13 cellular contexts compared by ENCODE assay signal in genomic region chr12:5318874-5319273, GRCh38.
A peak's percentile ranks its signal among the peaks of the same experiment; 100 is the strongest.
DNase-seq lines count a peak whose midpoint lies in the region; ATAC-seq and TF ChIP-seq lines count a peak whose summit lies in the region.
"Had no signal": no experiment of that assay in that cellular context is flagged by ENCODE, and none has a peak within 500 bp of the region (broad histone marks: within the 10 kb centered on the region; RNA-seq: fewer than 3 reads in every experiment).

No MANE protein-coding gene starts in this region.

- TF ChIP-seq EP300 in transverse colon (IDR thresholded peaks at IDR 0.05; ENCODE audit: low read depth): no peak

- no peaks in the 10 kb centered on the region for H3K27me3 ChIP-seq in transverse colon
- H3K27me3 ChIP-seq: body of pancreas, right atrium auricular region had no signal

- no peak for ATAC-seq in HG03175 (IDR thresholded peaks at IDR 0.05; ENCODE audit: unreplicated experiment)
- ATAC-seq in HG03095 (IDR thresholded peaks at IDR 0.05; ENCODE audit: unreplicated experiment): no peak
- ATAC-seq: body of pancreas, SK-N-SH treated with all-trans-retinoic acid at 6 μM for 48 hours had no signal

- in situ Hi-C loops in transverse colon (cut with MboI; ENCODE audit: low pct_ligation_motif_present in 1 of 4, low pct_unique_long_range_greater_than_20kb in 1 of 4, low sequenced_read_pairs in 3 of 4): no loop called here

- H3K36me3 ChIP-seq in transverse colon: no peaks in the 10 kb centered on the region
- H3K36me3 ChIP-seq: right atrium auricular region had no signal

- TF ChIP-seq CTCF in foreskin fibroblast (IDR thresholded peaks at IDR 0.05; ENCODE audit: low read depth, low read length) (no peak), transverse colon (IDR thresholded peaks at IDR 0.05) (no peak)

- TF ChIP-seq POLR2A in transverse colon (IDR thresholded peaks at IDR 0.05): no peak

- H3K9me3 ChIP-seq in transverse colon: peaks cover 0 to 9% of the 10 kb centered on the region in 2 donors
- H3K9me3 ChIP-seq: body of pancreas had no signal

- DNase-seq in GM04503 (ENCODE audit: low read depth) (peak; percentile 67), SW480 (ENCODE audit: low spot score) (peak; percentile 93), foreskin fibroblast (peak; percentile 46 to 84), transverse colon (peak; percentile 34), NCI-H1417 treated with DMSO at 0.1 percent for 48 hours (lab: John Stamatoyannopoulos, UW) (no peak)
- DNase-seq: activated CD4-positive, CD25-positive, alpha-beta regulatory T cell; body of pancreas; NCI-H146; NCI-H774 had no signal

- H3K4me1 ChIP-seq in transverse colon: no peaks in the 10 kb centered on the region
- H3K4me1 ChIP-seq: body of pancreas, right atrium auricular region had no signal

- H3K27ac ChIP-seq in transverse colon: no peak overlapping the region
- H3K27ac ChIP-seq: body of pancreas, right atrium auricular region had no signal

- intact Hi-C loops in transverse colon (cut with DNase I; ENCODE audit: low total_unique reads): no loop called here

- no peak overlapping the region for H3K4me3 ChIP-seq in foreskin fibroblast (ENCODE audit: low read depth in 1 of 2, low read length in 2 of 2)
- H3K4me3 ChIP-seq in transverse colon: no peak overlapping the region
- H3K4me3 ChIP-seq: body of pancreas, right atrium auricular region had no signal
